In the genomic region with DNA sequence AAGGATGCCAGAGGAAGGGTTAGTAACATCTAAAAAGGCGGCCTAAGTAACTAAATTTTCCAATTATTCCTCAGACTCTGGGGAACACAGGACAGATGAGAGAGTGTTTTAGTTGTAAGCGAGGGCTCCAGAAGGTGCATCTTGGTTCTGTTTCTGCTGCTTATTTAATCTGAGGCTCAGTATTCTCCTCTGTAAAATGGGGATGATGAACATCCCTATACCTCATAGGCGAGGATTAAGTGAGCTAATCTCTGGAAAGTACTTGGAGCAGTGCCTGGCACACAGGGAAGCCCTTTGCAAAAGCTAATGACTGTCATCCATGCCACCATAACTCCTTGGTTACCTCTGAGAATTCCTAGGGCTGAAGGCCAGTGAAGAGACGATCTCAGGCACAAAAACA, we compare ENCODE assay signal across 18 cellular contexts. TPM values are rescaled to one million over a fixed set of nuclear protein-coding genes. Genes with fewer than 3 reads are reported as not detected.
DNase-seq lines count a peak whose midpoint lies in the region; ATAC-seq and TF ChIP-seq lines count a peak whose summit lies in the region.
"Had no signal": no experiment of that assay in that cellular context is flagged by ENCODE, and none has a peak within 500 bp of the region (broad histone marks: within the 10 kb centered on the region; RNA-seq: fewer than 3 reads in every experiment).

No MANE protein-coding gene starts in this region.

- H3K27me3 ChIP-seq in SK-N-SH (ENCODE audit: insufficient read depth) (no peaks in the 10 kb centered on the region), RWPE2 (ENCODE audit: insufficient read depth, poor library complexity, severe bottlenecking) (no peaks in the 10 kb centered on the region), foreskin keratinocyte (no peaks in the 10 kb centered on the region)

- H3K9me2 ChIP-seq in SK-N-SH: no peaks in the 10 kb centered on the region

- ATAC-seq in SK-N-SH treated with all-trans-retinoic acid at 6 μM for 48 hours (no peak), RWPE2 (ENCODE audit: low read depth) (no peak), foreskin keratinocyte (no peak), HG03139 (IDR thresholded peaks at IDR 0.05; ENCODE audit: unreplicated experiment) (no peak), GM19351 (IDR thresholded peaks at IDR 0.05; ENCODE audit: unreplicated experiment) (no peak)
- no peak for ATAC-seq in stimulated activated effector memory CD8-positive, alpha-beta T cell treated with anti-CD3 and anti-CD28 coated beads, Interleukin-12 subunit alpha, Interleukin-12 subunit beta, amount 100 ng/mL, for 72 hours
- ATAC-seq in activated CD8-positive, alpha-beta memory T cell treated with anti-CD3 and anti-CD28 coated beads, Interleukin-2, amount 10 ng/mL, durations not matched to agents 7 days and 5 days: no peak
- ATAC-seq: GM12878 had no signal

- no peak for TF ChIP-seq CTCF in SK-N-SH (IDR thresholded peaks at IDR 0.05)
- no peak for TF ChIP-seq CTCF in RWPE2 (IDR thresholded peaks at IDR 0.05; ENCODE audit: poor library complexity, severe bottlenecking)
- TF ChIP-seq CTCF in foreskin keratinocyte (conservative IDR thresholded peaks at IDR 0.05): no peak

- peaks cover 100% of the 10 kb centered on the region for H3K79me2 ChIP-seq in SK-N-SH (ENCODE audit: insufficient read depth)

- H3K4me1 ChIP-seq in SK-N-SH (ENCODE audit: control insufficient read depth in 1 of 2, insufficient read depth in 2 of 2, low read depth in 1 of 2, low read length in 1 of 2): peaks cover 24 to 27% of the 10 kb centered on the region in 2 experiments; a peak in 3 of 4 replicates
- H3K4me1 ChIP-seq in RWPE2 (ENCODE audit: insufficient read depth, poor library complexity, severe bottlenecking): peaks cover 51% of the 10 kb centered on the region
- peaks cover 44% of the 10 kb centered on the region for H3K4me1 ChIP-seq in foreskin keratinocyte

- DNase-seq in SK-N-SH (no peak), RWPE2 (ENCODE audit: low spot score) (no peak), foreskin keratinocyte (no peak)
- no peak for DNase-seq in stimulated activated effector memory CD8-positive, alpha-beta T cell treated with anti-CD3 and anti-CD28 coated beads, Interleukin-12 subunit alpha, Interleukin-12 subunit beta, amount 100 ng/mL, for 72 hours (ENCODE audit: low spot score in 2 of 2)
- no peak for DNase-seq in activated CD8-positive, alpha-beta memory T cell treated with anti-CD3 and anti-CD28 coated beads, Interleukin-2, amount 10 ng/mL, durations not matched to agents 7 days and 5 days
- DNase-seq: Calu3; CD4-positive, alpha-beta memory T cell; KBM-7; NCI-H1694 treated with DMSO at 0.1 percent for 48 hours; NCI-H510A treated with DMSO at 0.1 percent for 48 hours; NCI-H774; RPMI8226; SW 1271 had no signal

- H3K36me3 ChIP-seq in SK-N-SH (replicated peaks in 1 of 2; ENCODE audit: control insufficient read depth in 1 of 2, insufficient read depth in 2 of 2, low read length in 1 of 2): peaks cover 11 to 38% of the 10 kb centered on the region in 2 experiments
- peaks cover 32% of the 10 kb centered on the region for H3K36me3 ChIP-seq in RWPE2 (ENCODE audit: low read depth)

- WGBS in SK-N-SH (ENCODE audit: low lambda C conversion rate): 83% methylated on average over 4 of the region's 4 CpGs

- TF ChIP-seq EP300 in SK-N-SH (IDR thresholded peaks at IDR 0.05; ENCODE audit: borderline replicate concordance in 1 of 2, low read depth in 1 of 2, low read length in 1 of 2): no peak

- H3K4me1 Mint-ChIP-seq in stimulated activated effector memory CD8-positive, alpha-beta T cell treated with anti-CD3 and anti-CD28 coated beads, Interleukin-12 subunit alpha, Interleukin-12 subunit beta, amount 100 ng/mL, for 72 hours: peaks cover 41% of the 10 kb centered on the region
- peaks cover 27% of the 10 kb centered on the region for H3K4me1 Mint-ChIP-seq in activated CD8-positive, alpha-beta memory T cell treated with anti-CD3 and anti-CD28 coated beads, Interleukin-2, amount 10 ng/mL, durations not matched to agents 7 days and 5 days

- H3K4me3 Mint-ChIP-seq in stimulated activated effector memory CD8-positive, alpha-beta T cell treated with anti-CD3 and anti-CD28 coated beads, Interleukin-12 subunit alpha, Interleukin-12 subunit beta, amount 100 ng/mL, for 72 hours: no peak overlapping the region
- no peak overlapping the region for H3K4me3 Mint-ChIP-seq in activated CD8-positive, alpha-beta memory T cell treated with anti-CD3 and anti-CD28 coated beads, Interleukin-2, amount 10 ng/mL, durations not matched to agents 7 days and 5 days
- H3K4me3 Mint-ChIP-seq: CD4-positive, alpha-beta memory T cell had no signal

- H3K9ac ChIP-seq in SK-N-SH: peak overlapping the region; percentile 53; the same call in 1 of the 2 replicates

- H3K9me3 Mint-ChIP-seq in stimulated activated effector memory CD8-positive, alpha-beta T cell treated with anti-CD3 and anti-CD28 coated beads, Interleukin-12 subunit alpha, Interleukin-12 subunit beta, amount 100 ng/mL, for 72 hours: no peaks in the 10 kb centered on the region
- no peaks in the 10 kb centered on the region for H3K9me3 Mint-ChIP-seq in activated CD8-positive, alpha-beta memory T cell treated with anti-CD3 and anti-CD28 coated beads, Interleukin-2, amount 10 ng/mL, durations not matched to agents 7 days and 5 days (ENCODE audit: low read depth)
- H3K9me3 Mint-ChIP-seq: CD4-positive, alpha-beta memory T cell had no signal

- CTCF ChIA-PET in SK-N-SH (lab: Yijun Ruan, JAX): interaction anchor here (3.6 kb wide), 1 partner anchor 96 kb away, joined by 12 read pairs; no protein-coding TSS in a partner anchor
- CTCF ChIA-PET in activated CD8-positive, alpha-beta memory T cell treated with anti-CD3 and anti-CD28 coated beads, Interleukin-2, amount 10 ng/mL, durations not matched to agents 7 days and 5 days (lab: Charles Lee): no interaction called here

- H3K27ac ChIP-seq in SK-N-SH (ENCODE audit: low read depth in 2 of 2, low read length in 1 of 2): peak overlapping the region in 1 of 2 experiments; percentile 93; a peak in 2 of 4 replicates
- peak overlapping the region; percentile 95 for H3K27ac ChIP-seq in RWPE2 (ENCODE audit: poor library complexity, severe bottlenecking)
- H3K27ac ChIP-seq in foreskin keratinocyte: peak overlapping the region; percentile 22
- H3K27ac ChIP-seq: 22Rv1 had no signal

- no peak overlapping the region for H2AFZ ChIP-seq in SK-N-SH (ENCODE audit: low read depth)

- no peaks in the 10 kb centered on the region for H3K27me3 Mint-ChIP-seq in activated CD8-positive, alpha-beta memory T cell treated with anti-CD3 and anti-CD28 coated beads, Interleukin-2, amount 10 ng/mL, durations not matched to agents 7 days and 5 days
- H3K27me3 Mint-ChIP-seq: CD4-positive, alpha-beta memory T cell had no signal

- peak overlapping the region; percentile 96 for H3K27ac Mint-ChIP-seq in stimulated activated effector memory CD8-positive, alpha-beta T cell treated with anti-CD3 and anti-CD28 coated beads, Interleukin-12 subunit alpha, Interleukin-12 subunit beta, amount 100 ng/mL, for 72 hours
- no peak overlapping the region for H3K27ac Mint-ChIP-seq in activated CD8-positive, alpha-beta memory T cell treated with anti-CD3 and anti-CD28 coated beads, Interleukin-2, amount 10 ng/mL, durations not matched to agents 7 days and 5 days
- H3K27ac Mint-ChIP-seq: CD4-positive, alpha-beta memory T cell had no signal

- no peak overlapping the region for H3K4me3 ChIP-seq in SK-N-SH (ENCODE audit: low read depth in 2 of 2, low read length in 1 of 2)
- no peak overlapping the region for H3K4me3 ChIP-seq in RWPE2 (ENCODE audit: severe bottlenecking)
- H3K4me3 ChIP-seq: GM12878 had no signal

- TF ChIP-seq RAD21 in SK-N-SH (IDR thresholded peaks at IDR 0.05; ENCODE audit: low read length): no peak

- peaks cover 6% of the 10 kb centered on the region for H3K36me3 Mint-ChIP-seq in stimulated activated effector memory CD8-positive, alpha-beta T cell treated with anti-CD3 and anti-CD28 coated beads, Interleukin-12 subunit alpha, Interleukin-12 subunit beta, amount 100 ng/mL, for 72 hours
- no peaks in the 10 kb centered on the region for H3K36me3 Mint-ChIP-seq in activated CD8-positive, alpha-beta memory T cell treated with anti-CD3 and anti-CD28 coated beads, Interleukin-2, amount 10 ng/mL, durations not matched to agents 7 days and 5 days
- H3K36me3 Mint-ChIP-seq: CD4-positive, alpha-beta memory T cell had no signal

- no peak overlapping the region for H3K4me2 ChIP-seq in SK-N-SH

- H3K9me3 ChIP-seq in SK-N-SH (no peaks in the 10 kb centered on the region), RWPE2 (ENCODE audit: severe bottlenecking) (no peaks in the 10 kb centered on the region)

- peaks cover 14% of the 10 kb centered on the region for H3F3A ChIP-seq in SK-N-SH (replicated peaks; ENCODE audit: insufficient read depth)

- POLR2A ChIA-PET in SK-N-SH (lab: Yijun Ruan, JAX): no interaction called here

- 0 out of 2 replicates have a peak, but pooled peaks cover 4% of the 10 kb centered on the region for H4K20me1 ChIP-seq in SK-N-SH (ENCODE audit: insufficient read depth)

TF ChIP-seq in SK-N-SH treated with all-trans-retinoic acid at 6 μM for 48 hours, 23 proteins besides CTCF, POLR2A, EP300 and RAD21 (continues in another document):
- TF ChIP-seq ISL1 (CRISPR knock-in tag; IDR thresholded peaks at IDR 0.05) (no peak), GLIS3 (CRISPR knock-in tag; IDR thresholded peaks at IDR 0.05) (no peak)

RNA-seq across cellular contexts. Expression of gene SHB, which starts 59.0 kb away (rescaled TPM):
- polyA plus RNA-seq in SK-N-SH (2012; rRNA removed): 20.5 and 26.0 TPM in 2 replicates
- 14.2 and 18.7 TPM in 2 replicates for polyA plus RNA-seq in SK-N-SH (2012; cell fraction: cytosol; rRNA removed)
- 21.7 and 22.0 TPM in 2 replicates for polyA plus RNA-seq in SK-N-SH (2012; cell fraction: nucleus; rRNA removed)
- total RNA-seq in foreskin keratinocyte: 17.0 and 19.0 TPM in 2 replicates
- 15.8 and 17.8 TPM in 2 replicates for polyA plus RNA-seq in foreskin keratinocyte
- total RNA-seq in activated CD8-positive, alpha-beta memory T cell treated with anti-CD3 and anti-CD28 coated beads, Interleukin-2, amount 10 ng/mL, durations not matched to agents 7 days and 5 days: 1 to 10 TPM in 1 of 2 experiments, under 1 TPM in 1; 0.23 to 1.1 TPM
